Comparison of ENCODE assay signal across 3 cellular contexts in genomic region chr3:119594929-119595328, GRCh38.
A peak's percentile ranks its signal among the peaks of the same experiment; 100 is the strongest.
TF ChIP-seq lines count a peak whose summit lies in the region.

No MANE protein-coding gene starts in this region.

TF ChIP-seq in A549, 52 proteins besides CTCF, POLR2A, EP300 and RAD21:
- peak; percentile 79 for TF ChIP-seq ZC3H11A (IDR thresholded peaks at IDR 0.05)

TF ChIP-seq in HEK293, 187 proteins besides CTCF, POLR2A, EP300 and RAD21:
- TF ChIP-seq ZNF426 (tag by site-specific recombination; IDR thresholded peaks at IDR 0.05) (peak; percentile 73), ZNF555 (tag by site-specific recombination; conservative IDR thresholded peaks at IDR 0.05) (peak; percentile 77), ZXDB (tag by site-specific recombination; IDR thresholded peaks at IDR 0.05) (0 out of 2 replicates have a peak, but pooled peaks have one; percentile 27), ZNF140 (tag by site-specific recombination; IDR thresholded peaks at IDR 0.05) (peak; percentile 62), ZBTB8A (tag by site-specific recombination; IDR thresholded peaks at IDR 0.05) (peak; percentile 53), ZNF266 (tag by site-specific recombination; IDR thresholded peaks at IDR 0.05; ENCODE audit: low read depth) (0 out of 2 replicates have a peak, but pooled peaks have one; percentile 25), ZNF623 (tag by site-specific recombination; IDR thresholded peaks at IDR 0.05) (peak; percentile 65), ZBTB11 (tag by site-specific recombination; conservative IDR thresholded peaks at IDR 0.05; ENCODE audit: low read depth) (peak; percentile 66), ZNF664 (tag by site-specific recombination; IDR thresholded peaks at IDR 0.05) (peak; percentile 76), ZNF394 (tag by site-specific recombination; IDR thresholded peaks at IDR 0.05; ENCODE audit: borderline replicate concordance) (peak; percentile 88; the same call in 1 of the 2 replicates)
- TF ChIP-seq, protein P1, sequence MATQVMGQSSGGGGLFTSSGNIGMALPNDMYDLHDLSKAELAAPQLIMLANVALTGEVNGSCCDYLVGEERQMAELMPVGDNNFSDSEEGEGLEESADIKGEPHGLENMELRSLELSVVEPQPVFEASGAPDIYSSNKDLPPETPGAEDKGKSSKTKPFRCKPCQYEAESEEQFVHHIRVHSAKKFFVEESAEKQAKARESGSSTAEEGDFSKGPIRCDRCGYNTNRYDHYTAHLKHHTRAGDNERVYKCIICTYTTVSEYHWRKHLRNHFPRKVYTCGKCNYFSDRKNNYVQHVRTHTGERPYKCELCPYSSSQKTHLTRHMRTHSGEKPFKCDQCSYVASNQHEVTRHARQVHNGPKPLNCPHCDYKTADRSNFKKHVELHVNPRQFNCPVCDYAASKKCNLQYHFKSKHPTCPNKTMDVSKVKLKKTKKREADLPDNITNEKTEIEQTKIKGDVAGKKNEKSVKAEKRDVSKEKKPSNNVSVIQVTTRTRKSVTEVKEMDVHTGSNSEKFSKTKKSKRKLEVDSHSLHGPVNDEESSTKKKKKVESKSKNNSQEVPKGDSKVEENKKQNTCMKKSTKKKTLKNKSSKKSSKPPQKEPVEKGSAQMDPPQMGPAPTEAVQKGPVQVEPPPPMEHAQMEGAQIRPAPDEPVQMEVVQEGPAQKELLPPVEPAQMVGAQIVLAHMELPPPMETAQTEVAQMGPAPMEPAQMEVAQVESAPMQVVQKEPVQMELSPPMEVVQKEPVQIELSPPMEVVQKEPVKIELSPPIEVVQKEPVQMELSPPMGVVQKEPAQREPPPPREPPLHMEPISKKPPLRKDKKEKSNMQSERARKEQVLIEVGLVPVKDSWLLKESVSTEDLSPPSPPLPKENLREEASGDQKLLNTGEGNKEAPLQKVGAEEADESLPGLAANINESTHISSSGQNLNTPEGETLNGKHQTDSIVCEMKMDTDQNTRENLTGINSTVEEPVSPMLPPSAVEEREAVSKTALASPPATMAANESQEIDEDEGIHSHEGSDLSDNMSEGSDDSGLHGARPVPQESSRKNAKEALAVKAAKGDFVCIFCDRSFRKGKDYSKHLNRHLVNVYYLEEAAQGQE (tag by site-specific recombination; IDR thresholded peaks at IDR 0.05) = peak; percentile 54
- TF ChIP-seq, protein P2, sequence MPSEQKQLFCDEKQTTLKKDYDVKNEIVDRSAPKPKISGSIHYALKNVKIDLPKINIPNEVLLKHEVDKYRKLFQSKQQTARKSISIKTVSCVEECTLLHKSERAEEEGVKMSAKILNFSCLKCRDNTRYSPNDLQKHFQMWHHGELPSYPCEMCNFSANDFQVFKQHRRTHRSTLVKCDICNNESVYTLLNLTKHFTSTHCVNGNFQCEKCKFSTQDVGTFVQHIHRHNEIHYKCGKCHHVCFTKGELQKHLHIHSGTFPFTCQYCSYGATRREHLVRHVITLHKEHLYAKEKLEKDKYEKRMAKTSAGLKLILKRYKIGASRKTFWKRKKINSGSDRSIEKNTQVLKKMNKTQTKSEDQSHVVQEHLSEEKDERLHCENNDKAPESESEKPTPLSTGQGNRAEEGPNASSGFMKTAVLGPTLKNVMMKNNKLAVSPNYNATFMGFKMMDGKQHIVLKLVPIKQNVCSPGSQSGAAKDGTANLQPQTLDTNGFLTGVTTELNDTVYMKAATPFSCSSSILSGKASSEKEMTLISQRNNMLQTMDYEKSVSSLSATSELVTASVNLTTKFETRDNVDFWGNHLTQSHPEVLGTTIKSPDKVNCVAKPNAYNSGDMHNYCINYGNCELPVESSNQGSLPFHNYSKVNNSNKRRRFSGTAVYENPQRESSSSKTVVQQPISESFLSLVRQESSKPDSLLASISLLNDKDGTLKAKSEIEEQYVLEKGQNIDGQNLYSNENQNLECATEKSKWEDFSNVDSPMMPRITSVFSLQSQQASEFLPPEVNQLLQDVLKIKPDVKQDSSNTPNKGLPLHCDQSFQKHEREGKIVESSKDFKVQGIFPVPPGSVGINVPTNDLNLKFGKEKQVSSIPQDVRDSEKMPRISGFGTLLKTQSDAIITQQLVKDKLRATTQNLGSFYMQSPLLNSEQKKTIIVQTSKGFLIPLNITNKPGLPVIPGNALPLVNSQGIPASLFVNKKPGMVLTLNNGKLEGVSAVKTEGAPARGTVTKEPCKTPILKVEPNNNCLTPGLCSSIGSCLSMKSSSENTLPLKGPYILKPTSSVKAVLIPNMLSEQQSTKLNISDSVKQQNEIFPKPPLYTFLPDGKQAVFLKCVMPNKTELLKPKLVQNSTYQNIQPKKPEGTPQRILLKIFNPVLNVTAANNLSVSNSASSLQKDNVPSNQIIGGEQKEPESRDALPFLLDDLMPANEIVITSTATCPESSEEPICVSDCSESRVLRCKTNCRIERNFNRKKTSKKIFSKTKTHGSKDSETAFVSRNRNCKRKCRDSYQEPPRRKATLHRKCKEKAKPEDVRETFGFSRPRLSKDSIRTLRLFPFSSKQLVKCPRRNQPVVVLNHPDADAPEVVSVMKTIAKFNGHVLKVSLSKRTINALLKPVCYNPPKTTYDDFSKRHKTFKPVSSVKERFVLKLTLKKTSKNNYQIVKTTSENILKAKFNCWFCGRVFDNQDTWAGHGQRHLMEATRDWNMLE (tag by site-specific recombination; conservative IDR thresholded peaks at IDR 0.05; ENCODE audit: low read depth) = peak; percentile 85

TF ChIP-seq in K562, 482 proteins besides CTCF, POLR2A, EP300 and RAD21:
- 0 out of 2 replicates have a peak, but pooled peaks have one; percentile 41 for TF ChIP-seq ZC3H11A (IDR thresholded peaks at IDR 0.05; ENCODE audit: low read depth, low read length)
